ENCODE assay signal across 19 cellular contexts in genomic region chr19:40438284-40438683, GRCh38. TPM values are rescaled to one million over a fixed set of nuclear protein-coding genes. Genes with fewer than 3 reads are reported as not detected.
DNase-seq lines count a peak whose midpoint lies in the region; ATAC-seq and TF ChIP-seq lines count a peak whose summit lies in the region.
"Had no signal": no experiment of that assay in that cellular context is flagged by ENCODE, and none has a peak within 500 bp of the region (broad histone marks: within the 10 kb centered on the region; RNA-seq: fewer than 3 reads in every experiment).

No MANE protein-coding gene starts in this region.

- no peak for TF ChIP-seq CTCF in Caco-2 (IDR thresholded peaks at IDR 0.05; ENCODE audit: insufficient read depth in 1 of 2, low read depth in 1 of 2, low read length in 1 of 2, severe bottlenecking in 1 of 2, unreplicated experiment in 1 of 2)
- TF ChIP-seq CTCF in endothelial cell (IDR thresholded peaks at IDR 0.05; ENCODE audit: unreplicated experiment): no peak
- TF ChIP-seq CTCF in progenitor cell of endocrine pancreas (IDR thresholded peaks at IDR 0.05; ENCODE audit: unreplicated experiment): no peak
- no peak for TF ChIP-seq CTCF in prostate gland (IDR thresholded peaks at IDR 0.05)

- no TSS peak for BruUV-seq in Caco-2 (replicated peaks; lab: Mats Ljungman, UMichigan)

- TF ChIP-seq POLR2A in prostate gland (IDR thresholded peaks at IDR 0.05): no peak

- H3K4me3 Mint-ChIP-seq in Caco-2 (ENCODE audit: unreplicated experiment): no peak overlapping the region
- H3K4me3 Mint-ChIP-seq in T-helper 17 cell: no peak overlapping the region
- H3K4me3 Mint-ChIP-seq in endothelial cell (ENCODE audit: unreplicated experiment): no peak overlapping the region
- no peak overlapping the region for H3K4me3 Mint-ChIP-seq in progenitor cell of endocrine pancreas (ENCODE audit: low read depth)

- H3K9me3 ChIP-seq in Caco-2 (no peaks in the 10 kb centered on the region), T-helper 17 cell (ENCODE audit: control insufficient read depth, low read length, poor library complexity, severe bottlenecking) (no peaks in the 10 kb centered on the region), prostate gland (no peaks in the 10 kb centered on the region)
- H3K9me3 ChIP-seq: MG63, Peyer's patch had no signal

- H3K36me3 ChIP-seq in Caco-2 (ENCODE audit: control insufficient read depth, insufficient read depth, low read length): peaks cover 5% of the 10 kb centered on the region
- peaks cover 0 to 9% of the 10 kb centered on the region in 2 donors for H3K36me3 ChIP-seq in prostate gland

- H3K27me3 Mint-ChIP-seq in Caco-2 (ENCODE audit: insufficient read depth, unreplicated experiment): no peaks in the 10 kb centered on the region
- H3K27me3 Mint-ChIP-seq in T-helper 17 cell: no peaks in the 10 kb centered on the region
- peaks cover 6% of the 10 kb centered on the region for H3K27me3 Mint-ChIP-seq in endothelial cell (ENCODE audit: unreplicated experiment)
- no peaks in the 10 kb centered on the region for H3K27me3 Mint-ChIP-seq in progenitor cell of endocrine pancreas

- no peak overlapping the region for H3K4me3 ChIP-seq in Caco-2 (ENCODE audit: low read depth, low read length)
- H3K4me3 ChIP-seq in prostate gland: no peak overlapping the region
- H3K4me3 ChIP-seq: MG63, Peyer's patch had no signal

- ATAC-seq in T-helper 17 cell (no peak), HG02610 (IDR thresholded peaks at IDR 0.05; ENCODE audit: unreplicated experiment) (no peak), left colon (no peak)
- ATAC-seq: Right ventricle myocardium inferior had no signal

- H3K4me1 ChIP-seq in Caco-2 (peaks cover 17% of the 10 kb centered on the region), prostate gland (replicated peaks) (peaks cover 16% of the 10 kb centered on the region)

- POLR2A ChIA-PET in Caco-2 (lab: Charles Lee): interaction anchor here (0.7 kb wide), 1 partner anchor 12 kb away, joined by 3 read pairs; no protein-coding TSS in a partner anchor

- H3K9me3 Mint-ChIP-seq in Caco-2 (ENCODE audit: unreplicated experiment) (no peaks in the 10 kb centered on the region), endothelial cell (ENCODE audit: unreplicated experiment) (no peaks in the 10 kb centered on the region), progenitor cell of endocrine pancreas (ENCODE audit: low read depth) (peaks cover 3% of the 10 kb centered on the region)

- H3K36me3 Mint-ChIP-seq in Caco-2 (ENCODE audit: insufficient read depth, unreplicated experiment): peaks cover 63% of the 10 kb centered on the region
- no peaks in the 10 kb centered on the region for H3K36me3 Mint-ChIP-seq in T-helper 17 cell (ENCODE audit: low read depth)
- H3K36me3 Mint-ChIP-seq in endothelial cell (ENCODE audit: low read depth, unreplicated experiment): peaks cover 15% of the 10 kb centered on the region
- H3K36me3 Mint-ChIP-seq in progenitor cell of endocrine pancreas (ENCODE audit: insufficient read depth): peaks cover 7% of the 10 kb centered on the region

- intact Hi-C loops in Caco-2 (cut with micrococcal nuclease; ENCODE audit: unreplicated experiment) (no loop called here), prostate gland (cut with DNase I) (no loop called here), left colon (cut with DNase I, micrococcal nuclease) (no loop called here)

- H3K4me1 Mint-ChIP-seq in Caco-2 (ENCODE audit: low read depth, unreplicated experiment): peaks cover 8% of the 10 kb centered on the region
- peaks cover 20% of the 10 kb centered on the region for H3K4me1 Mint-ChIP-seq in T-helper 17 cell
- peaks cover 13% of the 10 kb centered on the region for H3K4me1 Mint-ChIP-seq in endothelial cell (ENCODE audit: unreplicated experiment)
- peaks cover 17% of the 10 kb centered on the region for H3K4me1 Mint-ChIP-seq in progenitor cell of endocrine pancreas (ENCODE audit: low read depth)

- DNase-seq in Caco-2 (no peak), T-helper 17 cell (no peak), endothelial cell (ENCODE audit: low spot score) (no peak), progenitor cell of endocrine pancreas (ENCODE audit: low spot score, unreplicated experiment) (no peak), prostate gland (ENCODE audit: low spot score) (no peak), left colon (no peak)
- DNase-seq: COR-L47, IMR-90, Kasumi-1, MG63, NCI-H1048, NCI-H1436, NCI-H1930, NCI-H345, NCI-H69, Peyer's patch had no signal

- peak overlapping the region; percentile 7 for H3K27ac Mint-ChIP-seq in Caco-2 (ENCODE audit: unreplicated experiment)
- peak overlapping the region; percentile 79 for H3K27ac Mint-ChIP-seq in T-helper 17 cell
- peak overlapping the region; percentile 16 for H3K27ac Mint-ChIP-seq in endothelial cell (ENCODE audit: unreplicated experiment)
- peak overlapping the region; percentile 83 for H3K27ac Mint-ChIP-seq in progenitor cell of endocrine pancreas

- CTCF ChIA-PET in Caco-2 (lab: Charles Lee): no interaction called here

- 100% methylated on average over 3 of the region's 3 CpGs for WGBS in prostate gland

- H3K27ac ChIP-seq in prostate gland: no peak overlapping the region
- H3K27ac ChIP-seq: C4-2B, Peyer's patch had no signal

- H3K27me3 ChIP-seq in Caco-2 (replicated peaks; ENCODE audit: control insufficient read depth, insufficient read depth, low read length) (no peaks in the 10 kb centered on the region), prostate gland (replicated peaks; ENCODE audit: insufficient read depth) (no peaks in the 10 kb centered on the region)
- H3K27me3 ChIP-seq: MG63, Peyer's patch had no signal

RNA-seq across cellular contexts. Expression of gene SERTAD3, which starts 5.9 kb away (rescaled TPM):
- total RNA-seq in Caco-2 (2022) (45.2 and 52.2 TPM in 2 replicates), T-helper 17 cell (10 to 100 TPM; 23.5 to 24.6 TPM), endothelial cell (ENCODE audit: unreplicated experiment) (42.9 TPM), progenitor cell of endocrine pancreas (26.5 and 27.5 TPM in 2 replicates), prostate gland (10 to 100 TPM; 22.7 to 37.3 TPM), left colon (10 to 100 TPM; 38.3 to 43.3 TPM)

RNA-seq across cellular contexts. Expression of gene SERTAD1, which starts 12.5 kb away (rescaled TPM):
- total RNA-seq in Caco-2 (2022) (7.7 and 8.6 TPM in 2 replicates), T-helper 17 cell (10 to 100 TPM; 18.1 to 19.4 TPM), endothelial cell (ENCODE audit: unreplicated experiment) (11.8 TPM), progenitor cell of endocrine pancreas (4.1 and 4.4 TPM in 2 replicates), prostate gland (10 to 100 TPM; 15.9 to 19.5 TPM), left colon (10 to 100 TPM; 12.5 to 17.9 TPM)

RNA-seq across cellular contexts. Expression of gene PRX, which starts 25.1 kb away (rescaled TPM):
- total RNA-seq in Caco-2 (2022): 2.5 TPM in 2 replicates
- total RNA-seq in T-helper 17 cell: 1 to 10 TPM; 1.5 to 1.7 TPM
- total RNA-seq in endothelial cell (ENCODE audit: unreplicated experiment): 6.7 TPM
- 0.96 and 1.2 TPM in 2 replicates for total RNA-seq in progenitor cell of endocrine pancreas
- total RNA-seq in prostate gland: 10 to 100 TPM in 1 of 2 donors, 1 to 10 TPM in 1; 4.1 to 10.7 TPM
- total RNA-seq in left colon: 1 to 10 TPM; 1.2 to 2.1 TPM

RNA-seq across cellular contexts. Expression of gene BLVRB, which starts 27.3 kb away (rescaled TPM):
- total RNA-seq in Caco-2 (2022): 75.2 and 101 TPM in 2 replicates
- 1 to 10 TPM; 7.4 to 9.9 TPM for total RNA-seq in T-helper 17 cell
- total RNA-seq in endothelial cell (ENCODE audit: unreplicated experiment): 17.5 TPM
- 14.0 and 16.4 TPM in 2 replicates for total RNA-seq in progenitor cell of endocrine pancreas
- 100 to 1,000 TPM; 101 to 261 TPM for total RNA-seq in prostate gland
- total RNA-seq in left colon: 10 to 100 TPM; 77.4 to 79.6 TPM

RNA-seq across cellular contexts. Expression of gene SPTBN4, which starts 28.5 kb away (rescaled TPM):
- total RNA-seq in Caco-2 (2022) (0.82 and 0.97 TPM in 2 replicates), T-helper 17 cell (under 1 TPM; 0.21 to 0.25 TPM), endothelial cell (ENCODE audit: unreplicated experiment) (0.49 TPM), progenitor cell of endocrine pancreas (2.8 and 3.1 TPM in 2 replicates), prostate gland (10 to 100 TPM in 1 of 2 donors, 1 to 10 TPM in 1; 5.2 to 21.9 TPM), left colon (1 to 10 TPM in 1 of 2 donors, under 1 TPM in 1; 0.15 to 1.2 TPM)

Comparison
In these comparisons a context has a peak if more than half of its experiments do, and no peak if none do; other contexts are left out.
1. H3K27ac Mint-ChIP-seq: peak in every context shown above with its lines; median percentile 83 in progenitor cell of endocrine pancreas; 79 in T-helper 17 cell; 16 in endothelial cell; 7 in Caco-2.